13 cellular contexts compared by ENCODE assay signal in the genomic region with DNA sequence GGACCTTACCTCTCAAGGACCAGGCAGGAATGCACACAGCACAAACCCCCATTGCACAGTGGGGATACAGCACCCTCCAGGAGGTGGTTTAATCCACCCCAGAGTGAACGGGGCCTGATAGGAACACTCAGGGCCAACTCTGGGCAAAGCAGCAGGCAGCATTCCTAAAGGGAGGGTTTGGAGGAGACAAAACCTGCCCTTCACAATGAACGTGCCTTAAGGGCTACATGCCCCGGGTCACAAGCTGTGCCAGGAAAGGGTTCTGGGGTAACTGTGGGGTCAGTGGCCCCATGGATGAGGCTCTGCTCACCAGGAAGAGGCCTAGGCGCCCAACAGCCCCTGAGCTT. TPM values are rescaled to one million over a fixed set of nuclear protein-coding genes. Genes with fewer than 3 reads are reported as not detected.
A peak's percentile ranks its signal among the peaks of the same experiment; 100 is the strongest.
DNase-seq lines count a peak whose midpoint lies in the region; TF ChIP-seq lines count a peak whose summit lies in the region.
"Had no signal": no experiment of that assay in that cellular context is flagged by ENCODE, and none has a peak within 500 bp of the region (broad histone marks: within the 10 kb centered on the region; RNA-seq: fewer than 3 reads in every experiment).

No MANE protein-coding gene starts in this region.

- H2AK5ac ChIP-seq in trophoblast cell (ENCODE audit: low read length) = no peak overlapping the region

- H3K23ac ChIP-seq in trophoblast cell (ENCODE audit: low read length) = no peak overlapping the region

- peak overlapping the region; percentile 3 for H3K27ac ChIP-seq in HUES48 (ENCODE audit: low read depth, low read length)
- H3K27ac ChIP-seq in trophoblast cell (ENCODE audit: low read depth, low read length) = no peak overlapping the region
- H3K27ac ChIP-seq: coronary artery had no signal

- CTCF ChIA-PET in Calu3 (lab: Charles Lee) = interaction anchor here (0.7 to 1.0 kb wide), 3 partner anchors 10 to 629 kb away, joined by 3 to 4 read pairs (median 3); no protein-coding TSS in a partner anchor

- H3K79me1 ChIP-seq in trophoblast cell (ENCODE audit: low read length) = no peaks in the 10 kb centered on the region

- H3K4me3 ChIP-seq in HUES48 (ENCODE audit: low read depth, low read length) = peak overlapping the region; percentile 77
- peak overlapping the region; percentile 86 for H3K4me3 ChIP-seq in iPS-11a (ENCODE audit: low read depth, low read length)
- peak overlapping the region; percentile 62 for H3K4me3 ChIP-seq in trophoblast cell (ENCODE audit: low read depth, low read length)

- H3K4me1 Mint-ChIP-seq in Calu3 (ENCODE audit: low read depth, unreplicated experiment) = no peaks in the 10 kb centered on the region

- no peak overlapping the region for H3K4me3 Mint-ChIP-seq in Calu3 (ENCODE audit: low read depth, unreplicated experiment)

- no TSS peak for BruUV-seq in Calu3 (replicated peaks; lab: Mats Ljungman, UMichigan)

- H2AFZ ChIP-seq in trophoblast cell (ENCODE audit: insufficient read depth, low read length, poor library complexity) = no peak overlapping the region

- no peak overlapping the region for H3K4me2 ChIP-seq in trophoblast cell (ENCODE audit: low read length)

- peaks cover 19% of the 10 kb centered on the region for H3K36me3 Mint-ChIP-seq in Calu3 (ENCODE audit: insufficient read depth, unreplicated experiment)

- H3K27me3 ChIP-seq in HUES48 (ENCODE audit: control insufficient read depth, insufficient read depth, low read length) = peaks cover 27% of the 10 kb centered on the region
- H3K27me3 ChIP-seq in trophoblast cell (ENCODE audit: insufficient read depth, low read length) = peaks cover 39% of the 10 kb centered on the region

- H4K8ac ChIP-seq in trophoblast cell (ENCODE audit: low read depth, low read length) = no peak overlapping the region

- H2BK120ac ChIP-seq in trophoblast cell (ENCODE audit: insufficient read depth, low read length, poor library complexity) = no peak overlapping the region

- no peak overlapping the region for H2BK12ac ChIP-seq in trophoblast cell (ENCODE audit: low read length)

- H3K4ac ChIP-seq in trophoblast cell (ENCODE audit: low read depth, low read length) = no peak overlapping the region

- H3K4me1 ChIP-seq in HUES48 (ENCODE audit: control insufficient read depth, insufficient read depth, low read length) = peaks cover 7% of the 10 kb centered on the region
- H3K4me1 ChIP-seq in trophoblast cell (ENCODE audit: control insufficient read depth in 1 of 2, insufficient read depth in 2 of 2, low read length in 2 of 2) = peaks cover 6 to 11% of the 10 kb centered on the region in 2 experiments

- DNase-seq in Calu3 (peak; percentile 6), trophoblast cell (no peak), superior temporal gyrus (ENCODE audit: extremely low spot score) (no peak), NCI-H524 treated with DMSO at 0.1 percent for 48 hours (lab: John Stamatoyannopoulos, UW) (no peak), GOT3 (lab: John Stamatoyannopoulos, UW) (no peak)
- DNase-seq: foreskin fibroblast; stimulated activated CD4-positive, alpha-beta T cell treated with anti-CD3 and anti-CD28 coated beads, Interleukin-4, amount 100 ng/mL, for 1 hour had no signal

- H3K79me2 ChIP-seq in trophoblast cell (ENCODE audit: control insufficient read depth, insufficient read depth, low read length, poor library complexity) = no peaks in the 10 kb centered on the region

- H4K91ac ChIP-seq in trophoblast cell (ENCODE audit: low read depth, low read length) = no peak overlapping the region

- no peak overlapping the region for H3K18ac ChIP-seq in trophoblast cell (ENCODE audit: low read length)

- H4K12ac ChIP-seq in trophoblast cell (ENCODE audit: low read depth, low read length) = no peak overlapping the region

- H3K27ac Mint-ChIP-seq in Calu3 (ENCODE audit: unreplicated experiment) = no peak overlapping the region
- H3K27ac Mint-ChIP-seq: stimulated activated naive CD8-positive, alpha-beta T cell treated with anti-CD3 and anti-CD28 coated beads, Interleukin-15, amount 100 ng/mL, for 72 hours had no signal

- H3K36me3 ChIP-seq in HUES48 (ENCODE audit: control insufficient read depth, insufficient read depth, low read length) (peaks cover 37% of the 10 kb centered on the region), trophoblast cell (ENCODE audit: control insufficient read depth in 1 of 2, insufficient read depth in 2 of 2, low read length in 2 of 2) (no peaks in the 10 kb centered on the region)

- no peak for TF ChIP-seq CTCF in Calu3 (IDR thresholded peaks at IDR 0.05; ENCODE audit: unreplicated experiment)

- H3K9me3 Mint-ChIP-seq in Calu3 (ENCODE audit: low read depth, unreplicated experiment) = no peaks in the 10 kb centered on the region
- H3K9me3 Mint-ChIP-seq: stimulated activated naive CD8-positive, alpha-beta T cell treated with anti-CD3 and anti-CD28 coated beads, Interleukin-15, amount 100 ng/mL, for 72 hours had no signal

- H3K9ac ChIP-seq in HUES48 (ENCODE audit: low read depth, low read length) = peak overlapping the region; percentile 12; the same call in 1 of the 2 replicates
- peak overlapping the region; percentile 6 for H3K9ac ChIP-seq in trophoblast cell (ENCODE audit: low read length)

- no peaks in the 10 kb centered on the region for H3K27me3 Mint-ChIP-seq in Calu3 (ENCODE audit: unreplicated experiment)
- H3K27me3 Mint-ChIP-seq: stimulated activated naive CD8-positive, alpha-beta T cell treated with anti-CD3 and anti-CD28 coated beads, Interleukin-15, amount 100 ng/mL, for 72 hours had no signal

- H2BK5ac ChIP-seq in trophoblast cell (ENCODE audit: low read depth, low read length, poor library complexity) = no peak overlapping the region

- no CpG with 5 or more reads among the region's 4 CpGs for WGBS in trophoblast cell (ENCODE audit: extremely low coverage, insufficient coverage, insufficient read length)

- intact Hi-C loops in Calu3 (cut with micrococcal nuclease; ENCODE audit: unreplicated experiment) = loop anchor here (5.0 kb wide), 1 partner anchor 323 kb away; no protein-coding TSS in a partner anchor

- H3K9me3 ChIP-seq in HUES48 (ENCODE audit: control insufficient read depth, insufficient read depth, low read length) = no peaks in the 10 kb centered on the region
- H3K9me3 ChIP-seq in trophoblast cell (ENCODE audit: insufficient read depth, low read depth, low read length) = peaks cover 6% of the 10 kb centered on the region

- no peak overlapping the region for H3K14ac ChIP-seq in trophoblast cell (ENCODE audit: low read length)

RNA-seq across cellular contexts. Expression of a gene that starts 1.1 kb away (rescaled TPM):
- 9.5 and 12.8 TPM in 2 replicates for total RNA-seq in Calu3 (2022)
- 0.27 and 0.39 TPM in 2 replicates for polyA plus RNA-seq in trophoblast cell (2013)
- total RNA-seq: posterior vena cava; T-helper 2 cell treated with Interferon-gamma antibody and Interleukin-4, amounts not matched to agents 100 ng/mL and 5 ng/mL, for 36 hours had no signal

RNA-seq across cellular contexts. Expression of a gene that starts 23.6 kb away (rescaled TPM):
- 1.5 and 2.2 TPM in 2 replicates for total RNA-seq in Calu3 (2022)
- 4.8 and 5.1 TPM in 2 replicates for polyA plus RNA-seq in trophoblast cell (2013)
